Comparison of ENCODE assay signal across 16 cellular contexts in the genomic region with DNA sequence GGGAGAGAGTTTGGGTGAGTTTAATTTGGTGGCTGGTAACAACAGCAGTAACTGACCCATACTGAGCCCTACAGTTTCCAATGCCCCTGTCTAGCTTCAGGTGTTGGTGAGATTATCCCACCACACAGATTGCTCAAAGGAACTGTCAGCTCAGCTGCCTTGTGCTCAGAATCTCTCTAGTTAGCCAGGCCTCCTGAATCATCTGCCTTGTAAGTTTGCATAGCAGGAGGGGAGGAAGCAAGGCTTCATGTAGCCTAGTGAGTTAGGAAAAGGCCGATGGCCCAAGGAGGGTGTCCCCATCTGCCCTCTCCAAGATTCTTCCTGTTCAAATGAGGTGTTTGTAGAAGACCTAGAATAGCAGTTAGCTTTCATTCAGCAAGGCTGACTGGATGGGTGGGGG.
A peak's percentile ranks its signal among the peaks of the same experiment; 100 is the strongest.
DNase-seq lines count a peak whose midpoint lies in the region; ATAC-seq and TF ChIP-seq lines count a peak whose summit lies in the region.
"Had no signal": no experiment of that assay in that cellular context is flagged by ENCODE, and none has a peak within 500 bp of the region (broad histone marks: within the 10 kb centered on the region; RNA-seq: fewer than 3 reads in every experiment).

No MANE protein-coding gene starts in this region.

- H4K20me1 ChIP-seq in IMR-90 (ENCODE audit: insufficient read depth, low read length), result peaks cover 3% of the 10 kb centered on the region; the same call in 1 of the 2 replicates
- H4K20me1 ChIP-seq: BLaER1 had no signal

- H2BK12ac ChIP-seq in mesenchymal stem cell (ENCODE audit: low read length in 2 of 2), result no peak overlapping the region

- no CpG with 5 or more reads among the region's 1 CpG for WGBS in IMR-90 (ENCODE audit: extremely low coverage in 2 of 2, insufficient read length in 1 of 2), 2 experiments
- WGBS in mesenchymal stem cell, result no CpG with 5 or more reads among the region's 1 CpG

- peaks cover 38% of the 10 kb centered on the region for H3K9me1 ChIP-seq in IMR-90 (ENCODE audit: insufficient read depth, low read length)

- BruUV-seq in Caco-2 (replicated peaks; lab: Mats Ljungman, UMichigan) (no TSS peak), IMR-90 (replicated peaks; lab: Mats Ljungman, UMichigan) (no TSS peak)

- peak overlapping the region; percentile 97 for H2BK5ac ChIP-seq in IMR-90 (ENCODE audit: low read depth, low read length, poor library complexity, severe bottlenecking)
- no peak overlapping the region for H2BK5ac ChIP-seq in mesenchymal stem cell (ENCODE audit: low read depth, low read length, poor library complexity, severe bottlenecking)

- H2BK20ac ChIP-seq in IMR-90 (ENCODE audit: low read depth, low read length), result peak overlapping the region; percentile 98

- ATAC-seq in IMR-90 (ENCODE audit: low read depth), result no peak
- no peak for ATAC-seq in HG02884 (IDR thresholded peaks at IDR 0.05; ENCODE audit: unreplicated experiment)

- CTCF ChIA-PET in Caco-2 (lab: Charles Lee), result interaction anchor here (1.2 kb wide), 1 partner anchor 14 kb away, joined by 3 read pairs; no protein-coding TSS in a partner anchor
- CTCF ChIA-PET in IMR-90 (lab: Yijun Ruan, JAX), result interaction anchor here (1.1 kb wide), 1 partner anchor 14 kb away, joined by 3 read pairs; no protein-coding TSS in a partner anchor

- H3K4me2 ChIP-seq in IMR-90 (ENCODE audit: low read depth, low read length) (no peak overlapping the region), mesenchymal stem cell (ENCODE audit: low read length, poor library complexity, severe bottlenecking) (no peak overlapping the region)
- H3K4me2 ChIP-seq: BLaER1 had no signal

- H3K9me3 ChIP-seq in Caco-2 (no peaks in the 10 kb centered on the region), IMR-90 (ENCODE audit: control insufficient read depth, insufficient read depth, low read length) (no peaks in the 10 kb centered on the region), mesenchymal stem cell (ENCODE audit: control insufficient read depth, low read length) (no peaks in the 10 kb centered on the region)
- H3K9me3 ChIP-seq: BLaER1, suprapubic skin had no signal

- H3K4me3 Mint-ChIP-seq in Caco-2 (ENCODE audit: unreplicated experiment) (no peak overlapping the region), brain (no peak overlapping the region)

- H4K5ac ChIP-seq in IMR-90 (ENCODE audit: low read depth, low read length), result peak overlapping the region; percentile 87; the same call in 1 of the 2 replicates

- peaks cover 34% of the 10 kb centered on the region for H3K4me1 Mint-ChIP-seq in Caco-2 (ENCODE audit: low read depth, unreplicated experiment)
- H3K4me1 Mint-ChIP-seq in brain, result peaks cover 55% of the 10 kb centered on the region

- H2AK5ac ChIP-seq in IMR-90 (ENCODE audit: low read depth, low read length) (peak overlapping the region; percentile 99), mesenchymal stem cell (ENCODE audit: low read length, severe bottlenecking) (peak overlapping the region; percentile 99)

- peaks cover 61% of the 10 kb centered on the region for H3K36me3 Mint-ChIP-seq in Caco-2 (ENCODE audit: insufficient read depth, unreplicated experiment)
- no peaks in the 10 kb centered on the region for H3K36me3 Mint-ChIP-seq in brain

- H3K79me1 ChIP-seq in IMR-90 (ENCODE audit: low read depth in 1 of 2, low read length in 2 of 2) (peaks cover 29 to 84% of the 10 kb centered on the region in 2 experiments), mesenchymal stem cell (replicated peaks; ENCODE audit: low read length, poor library complexity, severe bottlenecking) (peaks cover 23% of the 10 kb centered on the region)

- peaks cover 55% of the 10 kb centered on the region for H3K4me1 ChIP-seq in Caco-2
- H3K4me1 ChIP-seq in IMR-90 (ENCODE audit: control insufficient read depth, insufficient read depth, low read length), result peaks cover 40% of the 10 kb centered on the region
- peaks cover 33% of the 10 kb centered on the region for H3K4me1 ChIP-seq in mesenchymal stem cell (ENCODE audit: control insufficient read depth, insufficient read depth, low read depth, low read length)

- no peak overlapping the region for H3K4me3 ChIP-seq in Caco-2 (ENCODE audit: low read depth, low read length)
- H3K4me3 ChIP-seq in IMR-90 (ENCODE audit: insufficient read depth, low read depth, low read length), result no peak overlapping the region
- H3K4me3 ChIP-seq in mesenchymal stem cell (ENCODE audit: insufficient read depth in 1 of 2, low read depth in 1 of 2, low read length in 2 of 2), result no peak overlapping the region
- H3K4me3 ChIP-seq: BLaER1, suprapubic skin had no signal

- TF ChIP-seq RAD21 in IMR-90 (IDR thresholded peaks at IDR 0.05; ENCODE audit: low read length), result no peak

- H3K27me3 ChIP-seq in Caco-2 (replicated peaks; ENCODE audit: control insufficient read depth, insufficient read depth, low read length) (no peaks in the 10 kb centered on the region), IMR-90 (ENCODE audit: control insufficient read depth, insufficient read depth, low read length) (no peaks in the 10 kb centered on the region), mesenchymal stem cell (ENCODE audit: control insufficient read depth in 1 of 2, insufficient read depth in 1 of 2, low read length in 2 of 2) (no peaks in the 10 kb centered on the region)
- H3K27me3 ChIP-seq: BLaER1, suprapubic skin had no signal

- H2BK15ac ChIP-seq in IMR-90 (ENCODE audit: low read depth, low read length), result peak overlapping the region; percentile 93
- peak overlapping the region; percentile 21 for H2BK15ac ChIP-seq in mesenchymal stem cell (ENCODE audit: low read depth, poor library complexity, severe bottlenecking)

- H3K9ac ChIP-seq in IMR-90 (ENCODE audit: low read depth, low read length) (peak overlapping the region; percentile 65), mesenchymal stem cell (ENCODE audit: low read length) (peak overlapping the region; percentile 28)
- H3K9ac ChIP-seq: BLaER1 had no signal

- no peak overlapping the region for H2AK9ac ChIP-seq in IMR-90 (replicated peaks; ENCODE audit: low read depth, low read length, poor library complexity)

- POLR2A ChIA-PET in Caco-2 (lab: Charles Lee) (no interaction called here), IMR-90 (lab: Charles Lee; ENCODE audit: unreplicated experiment) (no interaction called here)

- TF ChIP-seq CTCF in Caco-2 (IDR thresholded peaks at IDR 0.05; ENCODE audit: insufficient read depth in 1 of 2, low read depth in 1 of 2, low read length in 1 of 2, severe bottlenecking in 1 of 2, unreplicated experiment in 1 of 2), result no peak
- TF ChIP-seq CTCF in IMR-90 (conservative IDR thresholded peaks at IDR 0.05; ENCODE audit: low read depth, low read length), result no peak
- TF ChIP-seq CTCF in brain (conservative IDR thresholded peaks at IDR 0.05), result no peak

- H3K23ac ChIP-seq in IMR-90 (ENCODE audit: low read depth, low read length), result peak overlapping the region; percentile 71; the same call in 1 of the 2 replicates
- H3K23ac ChIP-seq in mesenchymal stem cell (ENCODE audit: low read length in 2 of 2), result no peak overlapping the region

- H3K36me3 ChIP-seq in Caco-2 (ENCODE audit: control insufficient read depth, insufficient read depth, low read length) (no peaks in the 10 kb centered on the region; the same call in 1 of the 2 replicates), IMR-90 (ENCODE audit: control insufficient read depth, insufficient read depth, low read length) (peaks cover 5% of the 10 kb centered on the region; the same call in 1 of the 2 replicates), mesenchymal stem cell (ENCODE audit: control insufficient read depth in 1 of 2, insufficient read depth in 2 of 2, low read depth in 1 of 2, low read length in 2 of 2) (peaks cover 6 to 12% of the 10 kb centered on the region in 2 experiments)
- H3K36me3 ChIP-seq: BLaER1, suprapubic skin had no signal

- peak overlapping the region; percentile 56 to 94 for H4K8ac ChIP-seq in IMR-90 (ENCODE audit: low read depth in 2 of 2, low read length in 2 of 2)
- H4K8ac ChIP-seq in mesenchymal stem cell (ENCODE audit: low read length), result peak overlapping the region; percentile 22

- H3K56ac ChIP-seq in IMR-90 (ENCODE audit: extremely low read depth, insufficient read depth, low read length), result peak overlapping the region; percentile 79

- H3K27me3 Mint-ChIP-seq in Caco-2 (ENCODE audit: insufficient read depth, unreplicated experiment), result no peaks in the 10 kb centered on the region
- H3K27me3 Mint-ChIP-seq in brain, result peaks cover 5% of the 10 kb centered on the region

- H2BK120ac ChIP-seq in IMR-90 (ENCODE audit: low read depth, low read length) (peak overlapping the region; percentile 98), mesenchymal stem cell (ENCODE audit: low read depth, low read length) (no peak overlapping the region)

- H3K27ac Mint-ChIP-seq in Caco-2 (ENCODE audit: unreplicated experiment), result peak overlapping the region; percentile 14
- peak overlapping the region in 4 of 5 experiments; percentile 7 to 71 (median 68) for H3K27ac Mint-ChIP-seq in brain

- H3K27ac ChIP-seq in IMR-90 (ENCODE audit: insufficient read depth, low read length) (peak overlapping the region; percentile 84), mesenchymal stem cell (ENCODE audit: low read length, poor library complexity, severe bottlenecking) (peak overlapping the region; percentile 89)
- H3K27ac ChIP-seq: BLaER1, suprapubic skin, VCaP had no signal

- dilution Hi-C loops in IMR-90 (cut with HindIII; ENCODE audit: low sequenced_read_pairs, unreplicated experiment), result no loop called here

- H3K14ac ChIP-seq in IMR-90 (replicated peaks; ENCODE audit: low read depth, low read length), result peak overlapping the region; percentile 99
- no peak overlapping the region for H3K14ac ChIP-seq in mesenchymal stem cell (ENCODE audit: low read length in 2 of 2)

- H2AFZ ChIP-seq in IMR-90 (replicated peaks; ENCODE audit: low read length, poor library complexity) (no peak overlapping the region), mesenchymal stem cell (ENCODE audit: low read depth, low read length) (no peak overlapping the region)

- peak overlapping the region; percentile 99 for H3K4ac ChIP-seq in IMR-90 (ENCODE audit: low read depth, low read length)
- H3K4ac ChIP-seq in mesenchymal stem cell (ENCODE audit: low read depth in 1 of 2, low read length in 2 of 2), result no peak overlapping the region

- H3K18ac ChIP-seq in IMR-90 (ENCODE audit: low read depth, low read length) (peak overlapping the region; percentile 96; the same call in 1 of the 2 replicates), mesenchymal stem cell (ENCODE audit: low read depth in 1 of 2, low read length in 2 of 2) (peak overlapping the region in 1 of 2 experiments; percentile 72)

- DNase-seq in Caco-2 (no peak), IMR-90 (peak; percentile 54), mesenchymal stem cell (peak; percentile 58), GF-D8 (lab: John Stamatoyannopoulos, UW) (no peak), DMS 273 treated with DMSO at 0.1 percent for 48 hours (lab: John Stamatoyannopoulos, UW) (no peak)
- DNase-seq: dermis blood vessel endothelial cell, erythroblast, HCEC 1CT, midbrain, NCI-H2029 treated with DMSO at 0.1 percent for 48 hours, OCI-M1 had no signal

- H3K9me3 Mint-ChIP-seq in Caco-2 (ENCODE audit: unreplicated experiment) (no peaks in the 10 kb centered on the region), brain (no peaks in the 10 kb centered on the region)

- H4K91ac ChIP-seq in IMR-90 (ENCODE audit: insufficient read depth, low read depth, low read length) (peak overlapping the region; percentile 90), mesenchymal stem cell (ENCODE audit: low read length) (peak overlapping the region; percentile 74)

- intact Hi-C loops in Caco-2 (cut with micrococcal nuclease; ENCODE audit: unreplicated experiment) (no loop called here), IMR-90 (cut with micrococcal nuclease) (no loop called here)

- TF ChIP-seq POLR2A in IMR-90 (IDR thresholded peaks at IDR 0.05; ENCODE audit: low read depth, low read length), result no peak

- in situ Hi-C loops in IMR-90 (cut with MboI; ENCODE audit: low sequenced_read_pairs), result no loop called here

Comparison
In these comparisons a context has a peak if more than half of its experiments do, and no peak if none do; other contexts are left out.
1. DNase-seq: peak in IMR-90 (single experiment) and mesenchymal stem cell (single experiment); none in Caco-2 (0 of 2), GF-D8 (single experiment) and DMS 273 treated with DMSO at 0.1 percent for 48 hours (single experiment).